2 cellular contexts compared by ENCODE assay signal in genomic region chr5:122618046-122618445, GRCh38.
DNase-seq lines count a peak whose midpoint lies in the region; TF ChIP-seq lines count a peak whose summit lies in the region.
"Not testable (repeated sequence)": the region's sequence is repeated elsewhere in the genome, so short reads cannot be mapped to it uniquely, and the experiment has no call there.

No MANE protein-coding gene starts in this region.

- intact Hi-C loops in esophagus muscularis mucosa (cut with DNase I), result not testable (repeated sequence)

- not testable (repeated sequence) for H3K36me3 ChIP-seq in HEK293 (ENCODE audit: control insufficient read depth in 2 of 2, insufficient read depth in 1 of 2, low read length in 2 of 2); esophagus muscularis mucosa

- TF ChIP-seq CTCF in HEK293 (tag by site-specific recombination; IDR thresholded peaks at IDR 0.05); esophagus muscularis mucosa (IDR thresholded peaks at IDR 0.05): not testable (repeated sequence)

- not testable (repeated sequence) for H3K9me3 ChIP-seq in HEK293 (ENCODE audit: control insufficient read depth, insufficient read depth, low read depth, low read length); esophagus muscularis mucosa

- not testable (repeated sequence) for H3K4me3 ChIP-seq in HEK293 (ENCODE audit: low read depth, low read length); esophagus muscularis mucosa

- DNase-seq in esophagus muscularis mucosa (ENCODE audit: extremely low spot score), result peak; percentile 31

- TF ChIP-seq EP300 in esophagus muscularis mucosa (IDR thresholded peaks at IDR 0.05), result not testable (repeated sequence)

- not testable (repeated sequence) for H3K27me3 ChIP-seq in esophagus muscularis mucosa

- WGBS in esophagus muscularis mucosa, result 94% methylated on average over 5 of the region's 5 CpGs

- not testable (repeated sequence) for TF ChIP-seq POLR2A in esophagus muscularis mucosa (IDR thresholded peaks at IDR 0.05; ENCODE audit: low read depth)

- POLR2A ChIA-PET in HEK293 (lab: Yijun Ruan, JAX), result not testable (repeated sequence)

- not testable (repeated sequence) for H3K27ac ChIP-seq in HEK293 (ENCODE audit: extremely low read depth, low read depth, low read length); esophagus muscularis mucosa (replicated peaks in 1 of 4)

- CTCF ChIA-PET in HEK293 (lab: Yijun Ruan, JAX), result not testable (repeated sequence)

- H3K4me1 ChIP-seq in HEK293 (ENCODE audit: control insufficient read depth, insufficient read depth, low read length); esophagus muscularis mucosa: not testable (repeated sequence)

TF ChIP-seq in HEK293, 187 proteins besides CTCF, POLR2A, EP300 and RAD21:
- TF ChIP-seq SCRT2 (tag by site-specific recombination; IDR thresholded peaks at IDR 0.05), result peak; percentile 56; the same call in 1 of the 2 replicates
- TF ChIP-seq SCRT1 (tag by site-specific recombination; IDR thresholded peaks at IDR 0.05; ENCODE audit: borderline replicate concordance), result peak; percentile 56; the same call in 1 of the 2 replicates
